8 cellular contexts compared by ENCODE assay signal in genomic region chr7:73623798-73624668, GRCh38. TPM values are rescaled to one million over a fixed set of nuclear protein-coding genes. Genes with fewer than 3 reads are reported as not detected.
DNase-seq lines count a peak whose midpoint lies in the region; ATAC-seq and TF ChIP-seq lines count a peak whose summit lies in the region.

Gene MLXIPL (minus strand): TSS chr7:73624522. CDS start chr7:73624492, 30 bp downstream.

- no peak for ATAC-seq in HG02884 (IDR thresholded peaks at IDR 0.05; ENCODE audit: unreplicated experiment)

- H3K4me3 Mint-ChIP-seq in IgD-negative memory B cell = peak within 1 kb of the TSS in 2 of 4 donors; percentile 73 to 75

- H3K27me3 ChIP-seq in BLaER1 (peaks cover 54% of the 10 kb centered on the region), ascending aorta (peaks cover 22% of the 10 kb centered on the region), right atrium auricular region (peaks cover 7 to 12% of the 10 kb centered on the region in 2 donors)

- peak within 1 kb of the TSS; percentile 32 for H3K4me3 ChIP-seq in BLaER1
- H3K4me3 ChIP-seq in ascending aorta = peak within 1 kb of the TSS; percentile 46 to 64
- H3K4me3 ChIP-seq in right atrium auricular region = peak within 1 kb of the TSS; percentile 41 to 56
- peak within 1 kb of the TSS; percentile 39 for H3K4me3 ChIP-seq in urinary bladder (ENCODE audit: low read depth, low read length)

- intact Hi-C loops in ascending aorta (cut with DNase I) (no loop called here), posterior vena cava (cut with DNase I) (no loop called here)

- peak; percentile 94 for DNase-seq in SW480 (ENCODE audit: low spot score)
- DNase-seq in ascending aorta (ENCODE audit: low spot score in 2 of 2) = peak in 1 of 2 donors; percentile 76
- DNase-seq in right atrium auricular region (ENCODE audit: low spot score) = peak; percentile 72
- peak; percentile 89 for DNase-seq in posterior vena cava (ENCODE audit: low spot score)

- 2% methylated on average over 80 of the region's 80 CpGs for WGBS in urinary bladder

- H3K4me2 ChIP-seq in BLaER1 = peak within 1 kb of the TSS; percentile 69

- H3K9me3 ChIP-seq in BLaER1 = no peaks in the 10 kb centered on the region
- no peaks in the 10 kb centered on the region for H3K9me3 ChIP-seq in ascending aorta
- no peaks in the 10 kb centered on the region for H3K9me3 ChIP-seq in right atrium auricular region

- no peak within 1 kb of the TSS for H3K27ac ChIP-seq in BLaER1
- no peak within 1 kb of the TSS for H3K27ac ChIP-seq in ascending aorta
- no peak within 1 kb of the TSS for H3K27ac ChIP-seq in right atrium auricular region
- H3K27ac ChIP-seq in urinary bladder (ENCODE audit: low read depth) = no peak within 1 kb of the TSS

- H3K36me3 ChIP-seq in BLaER1 (no peaks in the 10 kb centered on the region), ascending aorta (no peaks in the 10 kb centered on the region), right atrium auricular region (no peaks in the 10 kb centered on the region), urinary bladder (ENCODE audit: insufficient read depth) (no peaks in the 10 kb centered on the region)

- no peak for TF ChIP-seq CTCF in ascending aorta (IDR thresholded peaks at IDR 0.05)
- TF ChIP-seq CTCF in right atrium auricular region (IDR thresholded peaks at IDR 0.05) = no peak

- H3K27me3 Mint-ChIP-seq in IgD-negative memory B cell = peaks cover 33% of the 10 kb centered on the region

- peak within 1 kb of the TSS in 2 of 3 donors; percentile 23 to 35 for H3K27ac Mint-ChIP-seq in IgD-negative memory B cell

- H3K9me3 Mint-ChIP-seq in IgD-negative memory B cell = peaks cover 0 to 2% (median 0%) of the 10 kb centered on the region in 3 donors

- peaks cover 7% of the 10 kb centered on the region; the same call in 1 of the 2 replicates for H4K20me1 ChIP-seq in BLaER1

- no peak within 1 kb of the TSS for H3K9ac ChIP-seq in BLaER1

- H3K4me1 ChIP-seq in BLaER1 = peaks cover 19% of the 10 kb centered on the region
- H3K4me1 ChIP-seq in ascending aorta = peaks cover 7 to 15% of the 10 kb centered on the region in 2 donors
- H3K4me1 ChIP-seq in right atrium auricular region = peaks cover 0 to 21% of the 10 kb centered on the region in 2 donors
- H3K4me1 ChIP-seq in urinary bladder (ENCODE audit: insufficient read depth) = no peaks in the 10 kb centered on the region

- peaks cover 2% of the 10 kb centered on the region for H3K36me3 Mint-ChIP-seq in IgD-negative memory B cell

- H3K4me1 Mint-ChIP-seq in IgD-negative memory B cell = peaks cover 0 to 7% (median 0%) of the 10 kb centered on the region in 3 donors

RNA-seq across cellular contexts. Expression of gene MLXIPL, which starts in this region (rescaled TPM):
- not detected for polyA plus RNA-seq in IgD-negative memory B cell
- 297 TPM for total RNA-seq in ascending aorta
- total RNA-seq in right atrium auricular region = 1 to 10 TPM in 1 of 2 donors, under 1 TPM in 1; 0.41 to 1.3 TPM
- 10 to 100 TPM in 1 of 2 donors, 1 to 10 TPM in 1; 3.3 to 14.0 TPM for total RNA-seq in posterior vena cava
- total RNA-seq in urinary bladder = 0.37 TPM
- 4.1 TPM for polyA plus RNA-seq in urinary bladder

Comparison
In these comparisons a context has a peak if more than half of its experiments do, and no peak if none do; other contexts are left out.
1. RNA of gene MLXIPL (total RNA-seq): 297 TPM in ascending aorta (single experiment); 3.3 to 14.0 TPM in posterior vena cava, 0.41 to 1.3 TPM in right atrium auricular region and 0.37 TPM in urinary bladder (single experiment); every median in the first group is over 10 times any median in the second.
2. Peak in every context shown above with its lines, with median percentiles within 50 percentile points of each other: H3K4me3 ChIP-seq.